11 cellular contexts compared by ENCODE assay signal in genomic region chr2:3493610-3493997, GRCh38. TPM values are rescaled to one million over a fixed set of nuclear protein-coding genes. Genes with fewer than 3 reads are reported as not detected.
A peak's percentile ranks its signal among the peaks of the same experiment; 100 is the strongest.
DNase-seq lines count a peak whose midpoint lies in the region; ATAC-seq and TF ChIP-seq lines count a peak whose summit lies in the region.
"Had no signal": no experiment of that assay in that cellular context is flagged by ENCODE, and none has a peak within 500 bp of the region (broad histone marks: within the 10 kb centered on the region; RNA-seq: fewer than 3 reads in every experiment).

No MANE protein-coding gene starts in this region.

- H3K9me3 ChIP-seq in fibroblast of lung (ENCODE audit: control insufficient read depth, insufficient read depth, low read depth, low read length), result no peaks in the 10 kb centered on the region
- H3K9me3 ChIP-seq: gastroesophageal sphincter had no signal

- no peaks in the 10 kb centered on the region for H3K27me3 ChIP-seq in fibroblast of lung (ENCODE audit: control insufficient read depth, insufficient read depth, low read length)
- H3K27me3 ChIP-seq: gastroesophageal sphincter had no signal

- peak overlapping the region; percentile 65 for H3K27ac ChIP-seq in RWPE1
- no peak overlapping the region for H3K27ac ChIP-seq in fibroblast of lung (ENCODE audit: insufficient read depth, low read length)
- H3K27ac ChIP-seq: gastroesophageal sphincter had no signal

- H2AFZ ChIP-seq in fibroblast of lung (ENCODE audit: low read length), result no peak overlapping the region

- POLR2A ChIA-PET in RWPE1 (lab: Yijun Ruan, JAX; ENCODE audit: low non-redundant PET), result interaction anchor here (0.5 kb wide), 1 partner anchor 9 kb away, joined by 11 read pairs; no protein-coding TSS in a partner anchor

- H3K4me3 Mint-ChIP-seq in nephron progenitor cell, result no peak overlapping the region
- H3K4me3 Mint-ChIP-seq: CD14-positive monocyte had no signal

- peak overlapping the region; percentile 59 for H3K4me2 ChIP-seq in fibroblast of lung (ENCODE audit: extremely low read depth, insufficient read depth, low read length)

- DNase-seq in AG10803 (ENCODE audit: low read depth) (peak; percentile 11), RWPE1 (ENCODE audit: low spot score) (no peak), fibroblast of lung (ENCODE audit: low read depth in 2 of 2) (peak; percentile 57 to 82), nephron progenitor cell (peak; percentile 51), DMS53 (lab: John Stamatoyannopoulos, UW) (no peak), NCI-H146 (lab: John Stamatoyannopoulos, UW) (no peak)
- DNase-seq: activated T-cell treated with anti-CD3 and anti-CD28 coated beads, Interleukin-2, amount 50 U/mL, for 1 hour had no signal

- H3K36me3 ChIP-seq in fibroblast of lung (ENCODE audit: control insufficient read depth, insufficient read depth, low read length), result peaks cover 6% of the 10 kb centered on the region

- TF ChIP-seq CTCF in AG10803 (conservative IDR thresholded peaks at IDR 0.05; ENCODE audit: low read length) (no peak), RWPE1 (conservative IDR thresholded peaks at IDR 0.05; ENCODE audit: low read depth) (no peak), fibroblast of lung (conservative IDR thresholded peaks at IDR 0.05 in 1 of 2, IDR thresholded peaks at IDR 0.05 in 1 of 2; ENCODE audit: low read depth in 1 of 2, low read length in 2 of 2) (no peak), nephron progenitor cell (IDR thresholded peaks at IDR 0.05) (no peak)

- no peaks in the 10 kb centered on the region for H3K9me3 Mint-ChIP-seq in nephron progenitor cell
- H3K9me3 Mint-ChIP-seq: CD14-positive monocyte had no signal

- peaks cover 21% of the 10 kb centered on the region for H3K36me3 Mint-ChIP-seq in nephron progenitor cell (ENCODE audit: low read depth)

- H3K4me3 ChIP-seq in AG10803 (ENCODE audit: low read length) (no peak overlapping the region), fibroblast of lung (replicated peaks in 1 of 4; ENCODE audit: control extremely low read depth in 1 of 4, insufficient read depth in 1 of 4, low read depth in 3 of 4, low read length in 4 of 4) (peak overlapping the region in 1 of 4 experiments; percentile 21)
- H3K4me3 ChIP-seq: gastroesophageal sphincter had no signal

- H3K27ac Mint-ChIP-seq in nephron progenitor cell, result peak overlapping the region; percentile 31

- no peaks in the 10 kb centered on the region for H3K79me2 ChIP-seq in fibroblast of lung (ENCODE audit: control insufficient read depth, insufficient read depth, low read length)

- CTCF ChIA-PET in RWPE1 (lab: Yijun Ruan, JAX), result no interaction called here

- peaks cover 52% of the 10 kb centered on the region for H3K4me1 Mint-ChIP-seq in nephron progenitor cell

- H3K9ac ChIP-seq in fibroblast of lung (ENCODE audit: insufficient read depth, low read length), result no peak overlapping the region

- peaks cover 4% of the 10 kb centered on the region for H3K27me3 Mint-ChIP-seq in nephron progenitor cell (ENCODE audit: low read depth, poor library complexity)

- H3K4me1 ChIP-seq in fibroblast of lung (ENCODE audit: control insufficient read depth, extremely low read depth, insufficient read depth, low read length), result peaks cover 2% of the 10 kb centered on the region

- H4K20me1 ChIP-seq in fibroblast of lung (ENCODE audit: control insufficient read depth, extremely low read depth, insufficient read depth, low read length), result no peaks in the 10 kb centered on the region

- ATAC-seq in HG03025 (IDR thresholded peaks at IDR 0.05; ENCODE audit: low FRiP score, unreplicated experiment) (no peak), HG02678 (IDR thresholded peaks at IDR 0.05; ENCODE audit: unreplicated experiment) (no peak)

RNA-seq across cellular contexts. Expression of gene ADI1, which starts 25.7 kb away (rescaled TPM):
- 22.1 and 41.9 TPM in 2 replicates for total RNA-seq in fibroblast of lung
- polyA plus RNA-seq in fibroblast of lung, result 69.3 and 83.0 TPM in 2 replicates
- 62.6 and 75.5 TPM in 2 replicates for polyA plus RNA-seq in fibroblast of lung (2012)
- polyA minus RNA-seq in fibroblast of lung (ENCODE audit: low replicate concordance), result 17.5 and 23.5 TPM in 2 replicates

Comparison
In these comparisons a context has a peak if more than half of its experiments do, and no peak if none do; other contexts are left out.
1. DNase-seq: peak in AG10803 (single experiment), fibroblast of lung (2 of 2) and nephron progenitor cell (single experiment); none in RWPE1 (single experiment), DMS53 (single experiment) and NCI-H146 (single experiment).